ENCODE assay signal across 16 cellular contexts in genomic region chr6:31860349-31860748, GRCh38. TPM values are rescaled to one million over a fixed set of nuclear protein-coding genes. Genes with fewer than 3 reads are reported as not detected.
DNase-seq lines count a peak whose midpoint lies in the region; TF ChIP-seq lines count a peak whose summit lies in the region.
"Had no signal": no experiment of that assay in that cellular context is flagged by ENCODE, and none has a peak within 500 bp of the region (broad histone marks: within the 10 kb centered on the region; RNA-seq: fewer than 3 reads in every experiment).

No MANE protein-coding gene starts in this region.

- no peak for TF ChIP-seq CTCF in neural progenitor cell (IDR thresholded peaks at IDR 0.05)

- H3K9me3 Mint-ChIP-seq in activated naive CD4-positive, alpha-beta T cell treated with anti-CD3 and anti-CD28 coated beads, Interleukin-2, amount 50 U/mL, for 24 hours: no peaks in the 10 kb centered on the region
- no peaks in the 10 kb centered on the region for H3K9me3 Mint-ChIP-seq in activated naive CD4-positive, alpha-beta T cell treated with anti-CD3 and anti-CD28 coated beads, Interleukin-2, amount 10 ng/mL, durations not matched to agents 7 days and 5 days
- H3K9me3 Mint-ChIP-seq in dendritic cell treated with granulocyte-macrophage colony-stimulating factor and Interleukin-4, amounts not matched to agents 40 ng/mL and 50 ng/mL, for 4 days: no peaks in the 10 kb centered on the region
- peaks cover 2% of the 10 kb centered on the region for H3K9me3 Mint-ChIP-seq in neural progenitor cell

- no peaks in the 10 kb centered on the region for H3K27me3 ChIP-seq in neural progenitor cell
- H3K27me3 ChIP-seq: Peyer's patch had no signal

- peaks cover 6% of the 10 kb centered on the region for H3K79me2 ChIP-seq in neural progenitor cell (ENCODE audit: low read depth)

- peaks cover 2% of the 10 kb centered on the region for H3K36me3 Mint-ChIP-seq in activated naive CD4-positive, alpha-beta T cell treated with anti-CD3 and anti-CD28 coated beads, Interleukin-2, amount 50 U/mL, for 24 hours
- H3K36me3 Mint-ChIP-seq in activated naive CD4-positive, alpha-beta T cell treated with anti-CD3 and anti-CD28 coated beads, Interleukin-2, amount 10 ng/mL, durations not matched to agents 7 days and 5 days: peaks cover 14% of the 10 kb centered on the region
- H3K36me3 Mint-ChIP-seq in dendritic cell treated with granulocyte-macrophage colony-stimulating factor and Interleukin-4, amounts not matched to agents 40 ng/mL and 50 ng/mL, for 4 days (ENCODE audit: low read depth): peaks cover 82% of the 10 kb centered on the region
- peaks cover 6% of the 10 kb centered on the region for H3K36me3 Mint-ChIP-seq in neural progenitor cell

- no peak overlapping the region for H3K9ac ChIP-seq in neural progenitor cell

- intact Hi-C loops in dendritic cell treated with granulocyte-macrophage colony-stimulating factor and Interleukin-4, amounts not matched to agents 40 ng/mL and 50 ng/mL, for 4 days (cut with micrococcal nuclease): no loop called here

- H3K4me3 ChIP-seq in neural progenitor cell: no peak overlapping the region
- H3K4me3 ChIP-seq: Peyer's patch had no signal

- DNase-seq in activated naive CD4-positive, alpha-beta T cell treated with anti-CD3 and anti-CD28 coated beads, Interleukin-2, amount 10 ng/mL, durations not matched to agents 7 days and 5 days: no peak
- no peak for DNase-seq in neural progenitor cell (ENCODE audit: low spot score)
- DNase-seq in activated CD4-positive, alpha-beta T cell treated with anti-CD3 and anti-CD28 coated beads for 48 hours: no peak
- DNase-seq in SW 1271 (lab: John Stamatoyannopoulos, UW): no peak
- DNase-seq: AML-193; DMS 273 treated with DMSO at 0.1 percent for 48 hours; H9; NCI-H1105 treated with DMSO at 0.1 percent for 48 hours; NCI-H1694 treated with DMSO at 0.1 percent for 48 hours; NK-92 treated with Interleukin-12 subunit alpha and Interleukin-12 subunit beta, amount 100 ng/mL, for 24 hours; Peyer's patch had no signal

- no peak overlapping the region for H2AFZ ChIP-seq in neural progenitor cell (replicated peaks)

- CTCF ChIA-PET in activated naive CD4-positive, alpha-beta T cell treated with anti-CD3 and anti-CD28 coated beads, Interleukin-2, amount 10 ng/mL, durations not matched to agents 7 days and 5 days (lab: Charles Lee): no interaction called here

- no peaks in the 10 kb centered on the region for H3K4me1 ChIP-seq in neural progenitor cell

- H3K27me3 Mint-ChIP-seq in activated naive CD4-positive, alpha-beta T cell treated with anti-CD3 and anti-CD28 coated beads, Interleukin-2, amount 50 U/mL, for 24 hours: no peaks in the 10 kb centered on the region
- peaks cover 4% of the 10 kb centered on the region for H3K27me3 Mint-ChIP-seq in activated naive CD4-positive, alpha-beta T cell treated with anti-CD3 and anti-CD28 coated beads, Interleukin-2, amount 10 ng/mL, durations not matched to agents 7 days and 5 days
- no peaks in the 10 kb centered on the region for H3K27me3 Mint-ChIP-seq in dendritic cell treated with granulocyte-macrophage colony-stimulating factor and Interleukin-4, amounts not matched to agents 40 ng/mL and 50 ng/mL, for 4 days
- peaks cover 3% of the 10 kb centered on the region for H3K27me3 Mint-ChIP-seq in neural progenitor cell (ENCODE audit: insufficient read depth, low read depth)

- H3K27ac ChIP-seq in neural progenitor cell: no peak overlapping the region
- H3K27ac ChIP-seq: 22Rv1, C4-2B, HL-60, Peyer's patch had no signal

- H3K4me2 ChIP-seq in neural progenitor cell: no peak overlapping the region

- H3K9me3 ChIP-seq in neural progenitor cell (ENCODE audit: low read depth): no peaks in the 10 kb centered on the region
- H3K9me3 ChIP-seq: Peyer's patch had no signal

- no peaks in the 10 kb centered on the region for H3K36me3 ChIP-seq in neural progenitor cell

- peaks cover 22% of the 10 kb centered on the region for H3F3A ChIP-seq in neural progenitor cell (ENCODE audit: low read depth)

- H4K20me1 ChIP-seq in neural progenitor cell (ENCODE audit: low read depth): no peaks in the 10 kb centered on the region

- H3K4me3 Mint-ChIP-seq in activated naive CD4-positive, alpha-beta T cell treated with anti-CD3 and anti-CD28 coated beads, Interleukin-2, amount 50 U/mL, for 24 hours: peak overlapping the region; percentile 44
- H3K4me3 Mint-ChIP-seq in activated naive CD4-positive, alpha-beta T cell treated with anti-CD3 and anti-CD28 coated beads, Interleukin-2, amount 10 ng/mL, durations not matched to agents 7 days and 5 days: no peak overlapping the region
- no peak overlapping the region for H3K4me3 Mint-ChIP-seq in dendritic cell treated with granulocyte-macrophage colony-stimulating factor and Interleukin-4, amounts not matched to agents 40 ng/mL and 50 ng/mL, for 4 days
- H3K4me3 Mint-ChIP-seq in neural progenitor cell: peak overlapping the region; percentile 30

- H3K27ac Mint-ChIP-seq in activated naive CD4-positive, alpha-beta T cell treated with anti-CD3 and anti-CD28 coated beads, Interleukin-2, amount 50 U/mL, for 24 hours: no peak overlapping the region
- H3K27ac Mint-ChIP-seq in activated naive CD4-positive, alpha-beta T cell treated with anti-CD3 and anti-CD28 coated beads, Interleukin-2, amount 10 ng/mL, durations not matched to agents 7 days and 5 days: no peak overlapping the region
- H3K27ac Mint-ChIP-seq in dendritic cell treated with granulocyte-macrophage colony-stimulating factor and Interleukin-4, amounts not matched to agents 40 ng/mL and 50 ng/mL, for 4 days: peak overlapping the region; percentile 23
- H3K27ac Mint-ChIP-seq in neural progenitor cell: no peak overlapping the region
- H3K27ac Mint-ChIP-seq: H9 had no signal

- H3K4me1 Mint-ChIP-seq in activated naive CD4-positive, alpha-beta T cell treated with anti-CD3 and anti-CD28 coated beads, Interleukin-2, amount 50 U/mL, for 24 hours: peaks cover 21% of the 10 kb centered on the region
- H3K4me1 Mint-ChIP-seq in activated naive CD4-positive, alpha-beta T cell treated with anti-CD3 and anti-CD28 coated beads, Interleukin-2, amount 10 ng/mL, durations not matched to agents 7 days and 5 days: peaks cover 28% of the 10 kb centered on the region
- peaks cover 39% of the 10 kb centered on the region for H3K4me1 Mint-ChIP-seq in dendritic cell treated with granulocyte-macrophage colony-stimulating factor and Interleukin-4, amounts not matched to agents 40 ng/mL and 50 ng/mL, for 4 days (ENCODE audit: low read depth)
- H3K4me1 Mint-ChIP-seq in neural progenitor cell: peaks cover 25% of the 10 kb centered on the region

RNA-seq across cellular contexts. Expression of gene NEU1, which starts 2.3 kb away (rescaled TPM):
- total RNA-seq in neural progenitor cell (ENCODE audit: low replicate concordance): 17.4 and 30.3 TPM in 2 replicates

RNA-seq across cellular contexts. Expression of gene SLC44A4, which starts 18.4 kb away (rescaled TPM):
- total RNA-seq in neural progenitor cell (ENCODE audit: low replicate concordance): 0.32 and 0.93 TPM in 2 replicates

RNA-seq across cellular contexts. Expression of gene HSPA1B, which starts 32.8 kb away (rescaled TPM):
- 35.3 and 65.1 TPM in 2 replicates for total RNA-seq in neural progenitor cell (ENCODE audit: low replicate concordance)

RNA-seq across cellular contexts. Expression of gene EHMT2, which starts 37.1 kb away (rescaled TPM):
- 93.3 and 189 TPM in 2 replicates for total RNA-seq in neural progenitor cell (ENCODE audit: low replicate concordance)

RNA-seq across cellular contexts. Expression of gene ZBTB12, which starts 41.5 kb away (rescaled TPM):
- total RNA-seq in neural progenitor cell (ENCODE audit: low replicate concordance): 8.4 and 25.6 TPM in 2 replicates

Comparison
In these comparisons a context has a peak if more than half of its experiments do, and no peak if none do; other contexts are left out.
1. H3K4me3 Mint-ChIP-seq: peak in activated naive CD4-positive, alpha-beta T cell treated with anti-CD3 and anti-CD28 coated beads, Interleukin-2, amount 50 U/mL, for 24 hours (single experiment) and neural progenitor cell (single experiment); none in activated naive CD4-positive, alpha-beta T cell treated with anti-CD3 and anti-CD28 coated beads, Interleukin-2, amount 10 ng/mL, durations not matched to agents 7 days and 5 days (single experiment) and dendritic cell treated with granulocyte-macrophage colony-stimulating factor and Interleukin-4, amounts not matched to agents 40 ng/mL and 50 ng/mL, for 4 days (single experiment).